Comparison of ENCODE assay signal across 2 cellular contexts in the genomic region with DNA sequence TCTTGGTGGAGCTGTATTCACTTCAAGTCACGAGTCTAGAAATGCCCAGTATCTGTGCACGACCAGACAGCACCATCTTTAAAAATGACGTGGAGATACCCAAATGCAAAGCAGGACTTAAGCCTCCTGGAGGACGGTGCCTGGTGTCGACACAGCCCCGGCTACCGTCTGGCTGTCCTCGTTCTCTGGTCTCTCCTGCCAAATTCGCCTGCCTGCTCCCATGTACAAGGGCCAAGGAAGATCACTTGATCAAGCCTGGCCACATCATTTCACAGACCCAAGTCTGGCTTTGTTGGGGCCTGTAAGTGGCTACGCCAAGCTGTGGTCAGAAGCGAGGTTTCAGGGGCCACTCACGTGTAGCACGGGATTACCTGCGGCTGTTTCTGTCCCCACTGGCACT.
TF ChIP-seq lines count a peak whose summit lies in the region.

No MANE protein-coding gene starts in this region.

TF ChIP-seq in GM12878, 131 proteins besides CTCF, POLR2A, EP300 and RAD21:
- TF ChIP-seq DPF2 (IDR thresholded peaks at IDR 0.05) (no peak), NRF1 (conservative IDR thresholded peaks at IDR 0.05; ENCODE audit: low read depth, low read length) (no peak), RUNX3 (IDR thresholded peaks at IDR 0.05; ENCODE audit: low read length) (peak; percentile 37; the same call in 1 of the 2 replicates), JUND (IDR thresholded peaks at IDR 0.05; ENCODE audit: low read depth, low read length) (no peak), BHLHE40 (IDR thresholded peaks at IDR 0.05; ENCODE audit: borderline replicate concordance in 1 of 2, low read depth in 2 of 2, low read length in 1 of 2) (peak in 1 of 2 experiments; percentile 23; a peak in 2 of 4 replicates), POLR2AphosphoS5 (IDR thresholded peaks at IDR 0.05; ENCODE audit: low read length) (peak; percentile 61; the same call in 1 of the 2 replicates)
- TF ChIP-seq, protein P1, sequence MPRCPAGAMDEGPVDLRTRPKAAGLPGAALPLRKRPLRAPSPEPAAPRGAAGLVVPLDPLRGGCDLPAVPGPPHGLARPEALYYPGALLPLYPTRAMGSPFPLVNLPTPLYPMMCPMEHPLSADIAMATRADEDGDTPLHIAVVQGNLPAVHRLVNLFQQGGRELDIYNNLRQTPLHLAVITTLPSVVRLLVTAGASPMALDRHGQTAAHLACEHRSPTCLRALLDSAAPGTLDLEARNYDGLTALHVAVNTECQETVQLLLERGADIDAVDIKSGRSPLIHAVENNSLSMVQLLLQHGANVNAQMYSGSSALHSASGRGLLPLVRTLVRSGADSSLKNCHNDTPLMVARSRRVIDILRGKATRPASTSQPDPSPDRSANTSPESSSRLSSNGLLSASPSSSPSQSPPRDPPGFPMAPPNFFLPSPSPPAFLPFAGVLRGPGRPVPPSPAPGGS (IDR thresholded peaks at IDR 0.05; ENCODE audit: borderline replicate concordance, insufficient read depth, low read depth, low read length, poor library complexity, severe bottlenecking): peak; percentile 11

TF ChIP-seq in HepG2, 621 proteins besides CTCF, POLR2A, EP300 and RAD21:
- TF ChIP-seq RBM22 (optimal IDR thresholded peaks at IDR 0.05; ENCODE audit: low read length): peak; percentile 68
- no peak for TF ChIP-seq HNRNPK (IDR thresholded peaks at IDR 0.05; ENCODE audit: low read depth, low read length, poor library complexity, severe bottlenecking)
- TF ChIP-seq AGO2 (optimal IDR thresholded peaks at IDR 0.05; ENCODE audit: low read depth, low read length): peak; percentile 61
